ENCODE assay signal across 15 cellular contexts in the genomic region with DNA sequence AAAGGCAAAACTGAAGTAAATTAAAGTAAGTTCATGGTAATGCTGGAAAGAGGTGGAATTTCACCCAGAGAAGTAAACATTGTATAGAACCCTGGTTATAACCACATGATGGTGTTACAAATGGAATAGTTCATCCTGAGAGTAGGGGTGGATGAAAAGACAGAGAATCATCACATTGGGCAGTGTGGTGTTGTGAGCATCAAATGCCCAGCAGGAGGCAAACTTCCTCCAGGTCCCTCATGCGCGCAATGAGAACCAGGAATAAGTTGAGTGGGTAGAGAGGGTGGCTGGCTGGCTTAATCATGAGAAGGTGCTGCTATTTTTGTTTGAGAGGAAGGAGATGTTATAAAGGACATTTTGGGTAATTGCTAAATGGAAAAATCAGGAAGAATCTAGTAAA.
DNase-seq lines count a peak whose midpoint lies in the region; FAIRE-seq and TF ChIP-seq lines count a peak whose summit lies in the region.
"Had no signal": no experiment of that assay in that cellular context is flagged by ENCODE, and none has a peak within 500 bp of the region (broad histone marks: within the 10 kb centered on the region; RNA-seq: fewer than 3 reads in every experiment).

No MANE protein-coding gene starts in this region.

- no peak overlapping the region for H3K9ac ChIP-seq in H1 (replicated peaks in 1 of 4; ENCODE audit: extremely low read depth in 1 of 4, low read depth in 3 of 4, low read length in 3 of 4)

- WGBS in H1 (ENCODE audit: extremely low coverage in 1 of 2, insufficient coverage in 1 of 2, insufficient read length in 1 of 2, insufficient replicate concordance in 2 of 2, low coverage in 1 of 2, low lambda C conversion rate in 2 of 2, missing lambda C conversion rate in 1 of 2), 2 experiments = 93% methylated on average over 2 of the region's 2 CpGs; no CpG with 5 or more reads in 1 of the 2 experiments

- H3K23me2 ChIP-seq in H1 (ENCODE audit: low read depth, low read length) = no peaks in the 10 kb centered on the region

- H3K79me1 ChIP-seq in H1 (ENCODE audit: low read depth, low read length) = no peaks in the 10 kb centered on the region

- H2BK15ac ChIP-seq in H1 (ENCODE audit: low read length) = no peak overlapping the region

- no peak overlapping the region for H3K27ac ChIP-seq in H1 (ENCODE audit: low read depth, low read length)
- H3K27ac ChIP-seq: coronary artery, heart left ventricle had no signal

- TF ChIP-seq CTCF in H1 (IDR thresholded peaks at IDR 0.05; ENCODE audit: control extremely low read depth in 1 of 3, insufficient read depth in 1 of 3, low read depth in 1 of 3, low read length in 3 of 3) (peak in 2 of 3 experiments; percentile 14 to 38; a peak in 2 of 4 replicates), neural crest cell (conservative IDR thresholded peaks at IDR 0.05) (peak; percentile 30), nephron progenitor cell (IDR thresholded peaks at IDR 0.05) (no peak)

- POLR2A ChIA-PET in H1 (lab: Charles Lee; ENCODE audit: partially characterized antibody) = no interaction called here

- no peaks in the 10 kb centered on the region for H3K9me3 ChIP-seq in H1 (ENCODE audit: insufficient read depth in 2 of 2, low read depth in 1 of 2, low read length in 1 of 2)
- H3K9me3 ChIP-seq: heart left ventricle had no signal

- H3K4me2 ChIP-seq in H1 (ENCODE audit: insufficient read depth in 1 of 2, low read depth in 2 of 2, low read length in 2 of 2) = no peak overlapping the region

- no peaks in the 10 kb centered on the region for H4K20me1 ChIP-seq in H1 (replicated peaks in 1 of 2; ENCODE audit: control insufficient read depth in 1 of 2, insufficient read depth in 2 of 2, low read length in 2 of 2)

- H3K27me3 ChIP-seq in H1 (replicated peaks in 1 of 4; ENCODE audit: control insufficient read depth in 3 of 4, extremely low read depth in 1 of 4, insufficient read depth in 3 of 4, low read length in 3 of 4) = no peaks in the 10 kb centered on the region
- H3K27me3 ChIP-seq: heart left ventricle, MG63 had no signal

- H3K36me3 Mint-ChIP-seq in neural crest cell (ENCODE audit: low read depth) (no peaks in the 10 kb centered on the region), nephron progenitor cell (ENCODE audit: low read depth) (no peaks in the 10 kb centered on the region)

- H3K9me3 Mint-ChIP-seq in neural crest cell (no peaks in the 10 kb centered on the region), nephron progenitor cell (no peaks in the 10 kb centered on the region)
- H3K9me3 Mint-ChIP-seq: activated CD4-positive, alpha-beta T cell treated with anti-CD3 and anti-CD28 coated beads, Interleukin-2, amount 10 ng/mL, durations not matched to agents 24 days and 14 days had no signal

- TF ChIP-seq POLR2A in H1 (IDR thresholded peaks at IDR 0.05; ENCODE audit: control extremely low read depth in 1 of 2, low read depth in 2 of 2, low read length in 2 of 2) = no peak

- no peak overlapping the region for H3K23ac ChIP-seq in H1 (ENCODE audit: insufficient read length)

- no peak overlapping the region for H2BK20ac ChIP-seq in H1 (ENCODE audit: low read length)

- H3K14ac ChIP-seq in H1 (ENCODE audit: insufficient read length) = no peak overlapping the region

- no peak overlapping the region for H3K4me3 Mint-ChIP-seq in neural crest cell
- H3K4me3 Mint-ChIP-seq in nephron progenitor cell = no peak overlapping the region
- H3K4me3 Mint-ChIP-seq: activated CD4-positive, alpha-beta T cell treated with anti-CD3 and anti-CD28 coated beads, Interleukin-2, amount 10 ng/mL, durations not matched to agents 24 days and 14 days had no signal

- DNase-seq in NCI-H146 (lab: John Stamatoyannopoulos, UW) (peak; percentile 7), NCI-H146 treated with DMSO at 0.1 percent for 48 hours (lab: John Stamatoyannopoulos, UW; ENCODE audit: unreplicated experiment) (no peak), LHCN-M2 (ENCODE audit: low read depth) (peak; percentile 18), H1 (ENCODE audit: low read depth in 1 of 2, low spot score in 2 of 2) (peak in 1 of 2 experiments; percentile 1), neural crest cell (ENCODE audit: low read depth, low spot score) (no peak), NCI-H2081 (lab: John Stamatoyannopoulos, UW) (no peak), nephron progenitor cell (no peak), retina (no peak)
- DNase-seq: activated CD4-positive, alpha-beta T cell treated with anti-CD3 and anti-CD28 coated beads, Interleukin-2, amount 10 ng/mL, durations not matched to agents 24 days and 14 days; activated naive CD4-positive, alpha-beta T cell; heart left ventricle; MG63; NCI-H510A treated with DMSO at 0.1 percent for 48 hours had no signal

- no peaks in the 10 kb centered on the region for H3K79me2 ChIP-seq in H1 (ENCODE audit: control insufficient read depth in 1 of 2, insufficient read depth in 2 of 2, low read length in 2 of 2)

- H2BK5ac ChIP-seq in H1 (ENCODE audit: low read depth, low read length) = no peak overlapping the region

- H3K4me1 ChIP-seq in H1 (replicated peaks in 1 of 4; ENCODE audit: control insufficient read depth in 3 of 4, insufficient read depth in 4 of 4, low read length in 3 of 4) = 0 out of 7 replicates have a peak, but pooled peaks cover 0 to 2% (median 0%) of the 10 kb centered on the region in 4 experiments

- no peak overlapping the region for H4K5ac ChIP-seq in H1 (ENCODE audit: insufficient read length, low read depth, low read length)

- no peak overlapping the region for H4K8ac ChIP-seq in H1 (ENCODE audit: extremely low read depth, insufficient read depth, low read length)

- H3K4me1 Mint-ChIP-seq in neural crest cell (no peaks in the 10 kb centered on the region), nephron progenitor cell (peaks cover 34% of the 10 kb centered on the region)

- TF ChIP-seq EP300 in H1 (IDR thresholded peaks at IDR 0.05; ENCODE audit: borderline replicate concordance in 1 of 2, low read depth in 2 of 2, low read length in 2 of 2) = no peak

- H3K4ac ChIP-seq in H1 (replicated peaks; ENCODE audit: insufficient read length, low read depth, low read length) = no peak overlapping the region

- CTCF ChIA-PET in H1 (lab: Charles Lee; ENCODE audit: partially characterized antibody) = interaction anchor here (0.7 to 1.2 kb wide), 5 partner anchors 16 to 516 kb away, joined by 3 read pairs; no protein-coding TSS in a partner anchor

- H3K36me3 ChIP-seq in H1 (ENCODE audit: control insufficient read depth in 2 of 4, insufficient read depth in 4 of 4, low read length in 3 of 4) = no peaks in the 10 kb centered on the region
- H3K36me3 ChIP-seq: heart left ventricle, MG63 had no signal

- no peak for FAIRE-seq in H1 (lab: Jason Lieb, UNC)
- FAIRE-seq: A204.1 had no signal

- H3K56ac ChIP-seq in H1 (replicated peaks; ENCODE audit: insufficient read length, low read depth, low read length) = no peak overlapping the region

- peak; percentile 37 to 45 for TF ChIP-seq RAD21 in H1 (IDR thresholded peaks at IDR 0.05 in 1 of 2, conservative IDR thresholded peaks at IDR 0.05 in 1 of 2; ENCODE audit: low read depth in 2 of 2, low read length in 2 of 2)

- H2BK12ac ChIP-seq in H1 (ENCODE audit: low read depth, low read length) = no peak overlapping the region

- H3K4me3 ChIP-seq in H1 (ENCODE audit: extremely low read depth in 1 of 4, insufficient read depth in 2 of 4, low read depth in 3 of 4, low read length in 4 of 4) = no peak overlapping the region
- H3K4me3 ChIP-seq: coronary artery, heart left ventricle, MG63 had no signal

- H3K18ac ChIP-seq in H1 (ENCODE audit: extremely low read depth, low read length) = no peak overlapping the region

- H4K91ac ChIP-seq in H1 (replicated peaks; ENCODE audit: insufficient read length, low read length) = no peak overlapping the region

- no peak overlapping the region for H2BK120ac ChIP-seq in H1 (replicated peaks; ENCODE audit: low read depth, low read length)

- no peaks in the 10 kb centered on the region for H3K27me3 Mint-ChIP-seq in neural crest cell (ENCODE audit: low read depth)
- peaks cover 8% of the 10 kb centered on the region for H3K27me3 Mint-ChIP-seq in nephron progenitor cell (ENCODE audit: low read depth, poor library complexity)
- H3K27me3 Mint-ChIP-seq: activated CD4-positive, alpha-beta T cell treated with anti-CD3 and anti-CD28 coated beads, Interleukin-2, amount 10 ng/mL, durations not matched to agents 24 days and 14 days had no signal

- H3K27ac Mint-ChIP-seq in neural crest cell (ENCODE audit: unreplicated experiment) (no peak overlapping the region), nephron progenitor cell (no peak overlapping the region)
- H3K27ac Mint-ChIP-seq: activated CD4-positive, alpha-beta T cell treated with anti-CD3 and anti-CD28 coated beads, Interleukin-2, amount 10 ng/mL, durations not matched to agents 24 days and 14 days had no signal

- H2AFZ ChIP-seq in H1 (ENCODE audit: low read length) = no peak overlapping the region

- no peak overlapping the region for H2AK5ac ChIP-seq in H1 (ENCODE audit: low read depth, low read length)

TF ChIP-seq in H1, 55 proteins besides CTCF, POLR2A, EP300 and RAD21 (continues in another document):
- TF ChIP-seq JUND (IDR thresholded peaks at IDR 0.05; ENCODE audit: low read length) (no peak), TEAD4 (IDR thresholded peaks at IDR 0.05; ENCODE audit: low read depth, low read length) (no peak)

Comparison
In these comparisons a context has a peak if more than half of its experiments do, and no peak if none do; other contexts are left out.
1. DNase-seq: peak in NCI-H146 (single experiment) and LHCN-M2 (single experiment); none in NCI-H146 treated with DMSO at 0.1 percent for 48 hours (single experiment), neural crest cell (single experiment), NCI-H2081 (0 of 2), nephron progenitor cell (single experiment) and retina (single experiment).